In genomic region chr1:51189421-51190073, GRCh38 we compare ENCODE assay signal across 8 cellular contexts. TPM values are rescaled to one million over a fixed set of nuclear protein-coding genes. Genes with fewer than 3 reads are reported as not detected.
DNase-seq lines count a peak whose midpoint lies in the region; ATAC-seq and TF ChIP-seq lines count a peak whose summit lies in the region.

No MANE protein-coding gene starts in this region.

- no peak overlapping the region for H3K4me3 Mint-ChIP-seq in Calu3 (ENCODE audit: low read depth, unreplicated experiment)

- no peaks in the 10 kb centered on the region for H3K9me3 Mint-ChIP-seq in Calu3 (ENCODE audit: low read depth, unreplicated experiment)

- H3K27ac ChIP-seq in fibroblast of lung (ENCODE audit: insufficient read depth, low read length) (no peak overlapping the region), osteoblast (ENCODE audit: low read depth, low read length) (no peak overlapping the region)

- TF ChIP-seq CTCF in Calu3 (IDR thresholded peaks at IDR 0.05; ENCODE audit: unreplicated experiment) (peak; percentile 76), fibroblast of lung (conservative IDR thresholded peaks at IDR 0.05 in 1 of 2, IDR thresholded peaks at IDR 0.05 in 1 of 2; ENCODE audit: low read depth in 1 of 2, low read length in 2 of 2) (peak; percentile 95 to 97), osteoblast (IDR thresholded peaks at IDR 0.05; ENCODE audit: extremely low read depth, low read depth, low read length) (peak; percentile 93)

- H3K9ac ChIP-seq in fibroblast of lung (ENCODE audit: insufficient read depth, low read length) = no peak overlapping the region

- no peaks in the 10 kb centered on the region for H3K4me1 Mint-ChIP-seq in Calu3 (ENCODE audit: low read depth, unreplicated experiment)

- CTCF ChIA-PET in Calu3 (lab: Charles Lee) = interaction anchor here (0.5 to 2.1 kb wide), 8 partner anchors 72 to 414 kb away, joined by 3 to 12 read pairs (median 5); no protein-coding TSS in a partner anchor

- H3K36me3 ChIP-seq in H7 (replicated peaks; ENCODE audit: control insufficient read depth, insufficient read depth, low read length) (no peaks in the 10 kb centered on the region), fibroblast of lung (ENCODE audit: control insufficient read depth, insufficient read depth, low read length) (no peaks in the 10 kb centered on the region), osteoblast (ENCODE audit: insufficient read depth, low read length) (no peaks in the 10 kb centered on the region)

- H3K27ac Mint-ChIP-seq in Calu3 (ENCODE audit: unreplicated experiment) = no peak overlapping the region

- H3K36me3 Mint-ChIP-seq in Calu3 (ENCODE audit: insufficient read depth, unreplicated experiment) = no peaks in the 10 kb centered on the region

- H3K79me2 ChIP-seq in fibroblast of lung (ENCODE audit: control insufficient read depth, insufficient read depth, low read length) (no peaks in the 10 kb centered on the region), osteoblast (ENCODE audit: insufficient read depth, low read length) (no peaks in the 10 kb centered on the region)

- no peak for ATAC-seq in GM18909 (IDR thresholded peaks at IDR 0.05; ENCODE audit: poor library complexity, unreplicated experiment)
- no peak for ATAC-seq in HG03432 (IDR thresholded peaks at IDR 0.05; ENCODE audit: unreplicated experiment)

- H3K4me1 ChIP-seq in fibroblast of lung (ENCODE audit: control insufficient read depth, extremely low read depth, insufficient read depth, low read length) (no peaks in the 10 kb centered on the region), osteoblast (ENCODE audit: insufficient read depth, low read length) (no peaks in the 10 kb centered on the region)

- no peaks in the 10 kb centered on the region for H3K27me3 ChIP-seq in H7 (ENCODE audit: control insufficient read depth, insufficient read depth, low read length)
- H3K27me3 ChIP-seq in fibroblast of lung (ENCODE audit: control insufficient read depth, insufficient read depth, low read length) = no peaks in the 10 kb centered on the region
- peaks cover 3% of the 10 kb centered on the region for H3K27me3 ChIP-seq in osteoblast (ENCODE audit: insufficient read depth, low read length)

- no peaks in the 10 kb centered on the region for H3K9me3 ChIP-seq in fibroblast of lung (ENCODE audit: control insufficient read depth, insufficient read depth, low read depth, low read length)
- H3K9me3 ChIP-seq in osteoblast (ENCODE audit: low read depth, low read length) = no peaks in the 10 kb centered on the region

- DNase-seq in Calu3 = peak; percentile 69
- peak; percentile 61 for DNase-seq in H7
- peak; percentile 67 for DNase-seq in NCI-H345 treated with DMSO at 0.1 percent for 48 hours (lab: John Stamatoyannopoulos, UW; ENCODE audit: unreplicated experiment)
- DNase-seq in activated CD4-positive, alpha-beta T cell treated with anti-CD3 and anti-CD28 coated beads for 4 hours = peak; percentile 26 to 52
- peak; percentile 67 to 84 for DNase-seq in fibroblast of lung (ENCODE audit: low read depth in 2 of 2)
- peak; percentile 79 for DNase-seq in osteoblast (ENCODE audit: insufficient read length, low spot score, missing footprints)

- BruUV-seq in Calu3 (replicated peaks; lab: Mats Ljungman, UMichigan) = no TSS peak

- H3K4me3 ChIP-seq in H7 (ENCODE audit: insufficient read depth, low read depth, low read length) = no peak overlapping the region
- no peak overlapping the region for H3K4me3 ChIP-seq in fibroblast of lung (replicated peaks in 1 of 4; ENCODE audit: control extremely low read depth in 1 of 4, insufficient read depth in 1 of 4, low read depth in 3 of 4, low read length in 4 of 4)
- H3K4me3 ChIP-seq in osteoblast (ENCODE audit: insufficient read depth, low read length) = no peak overlapping the region

- H3K27me3 Mint-ChIP-seq in Calu3 (ENCODE audit: unreplicated experiment) = no peaks in the 10 kb centered on the region

- intact Hi-C loops in Calu3 (cut with micrococcal nuclease; ENCODE audit: unreplicated experiment) = loop anchor here (1.0 to 10.0 kb wide), 6 partner anchors 105 to 417 kb away; no protein-coding TSS in a partner anchor

- H4K20me1 ChIP-seq in fibroblast of lung (ENCODE audit: control insufficient read depth, extremely low read depth, insufficient read depth, low read length) (no peaks in the 10 kb centered on the region), osteoblast (ENCODE audit: insufficient read depth, low read length) (no peaks in the 10 kb centered on the region)

- H2AFZ ChIP-seq in fibroblast of lung (ENCODE audit: low read length) = no peak overlapping the region
- H2AFZ ChIP-seq in osteoblast (ENCODE audit: low read length) = no peak overlapping the region

- no peak overlapping the region for H3K4me2 ChIP-seq in fibroblast of lung (ENCODE audit: extremely low read depth, insufficient read depth, low read length)
- H3K4me2 ChIP-seq in osteoblast (ENCODE audit: insufficient read depth, low read length) = no peak overlapping the region

RNA-seq across cellular contexts. Expression of gene RNF11, which starts 46.5 kb away (rescaled TPM):
- total RNA-seq in Calu3 (2022) (78.1 and 82.1 TPM in 2 replicates), fibroblast of lung (97.6 and 116 TPM in 2 replicates), osteoblast (189 and 199 TPM in 2 replicates)
- 94.8 and 99.3 TPM in 2 replicates for total RNA-seq in H7 (2014; rRNA removed; shearing (Covaris generic))
- 150 and 209 TPM in 2 replicates for polyA plus RNA-seq in fibroblast of lung
- 104 and 119 TPM in 2 replicates for polyA plus RNA-seq in fibroblast of lung (2012)
- polyA minus RNA-seq in fibroblast of lung (ENCODE audit: low replicate concordance) = 118 and 123 TPM in 2 replicates
